23 cellular contexts compared by ENCODE assay signal in genomic region chr15:61106886-61107285, GRCh38.
DNase-seq lines count a peak whose midpoint lies in the region; ATAC-seq, FAIRE-seq and TF ChIP-seq lines count a peak whose summit lies in the region.
"Had no signal": no experiment of that assay in that cellular context is flagged by ENCODE, and none has a peak within 500 bp of the region (broad histone marks: within the 10 kb centered on the region; RNA-seq: fewer than 3 reads in every experiment).

No MANE protein-coding gene starts in this region.

- SMC1A ChIA-PET in GM12878 (lab: Charles Lee; ENCODE audit: uncharacterized antibody, unreplicated experiment) = no interaction called here

- H4K20me1 ChIP-seq in GM12878 (ENCODE audit: control insufficient read depth, insufficient read depth) = no peaks in the 10 kb centered on the region
- H4K20me1 ChIP-seq: BLaER1 had no signal

- H3K27me3 ChIP-seq in GM12878 (replicated peaks in 1 of 2; ENCODE audit: control insufficient read depth in 2 of 2, insufficient read depth in 2 of 2, low read length in 1 of 2) = no peaks in the 10 kb centered on the region; a peak in 1 of 4 replicates
- H3K27me3 ChIP-seq: BLaER1 had no signal

- H3K9ac ChIP-seq in GM12878 (ENCODE audit: control insufficient read depth, insufficient read depth, low read length) = no peak overlapping the region
- H3K9ac ChIP-seq: BLaER1 had no signal

- intact Hi-C loops in GM12878 (cut with micrococcal nuclease; ENCODE audit: unreplicated experiment) = no loop called here

- POLR2A ChIA-PET in HEK293 (lab: Yijun Ruan, JAX) (no interaction called here), GM12878 (lab: Charles Lee) (no interaction called here)

- no peaks in the 10 kb centered on the region for H3K27me3 Mint-ChIP-seq in nephron progenitor cell (ENCODE audit: low read depth, poor library complexity)

- CTCF ChIA-PET in HEK293 (lab: Yijun Ruan, JAX) = no interaction called here
- CTCF ChIA-PET in GM12878 (lab: Yijun Ruan, JAX) = no interaction called here

- H3K27ac Mint-ChIP-seq in nephron progenitor cell = peak overlapping the region; percentile 90
- H3K27ac Mint-ChIP-seq: B cell; CD4-positive, CD25-positive, alpha-beta regulatory T cell; CD8-positive, alpha-beta T cell had no signal

- H3K36me3 ChIP-seq in HEK293 (ENCODE audit: control insufficient read depth in 2 of 2, insufficient read depth in 1 of 2, low read length in 2 of 2) = no peaks in the 10 kb centered on the region
- no peaks in the 10 kb centered on the region for H3K36me3 ChIP-seq in GM12878 (ENCODE audit: control insufficient read depth in 2 of 2, insufficient read depth in 2 of 2, low read length in 1 of 2)
- H3K36me3 ChIP-seq: BLaER1, HAP-1 had no signal

- no peak overlapping the region for H3K4me3 Mint-ChIP-seq in nephron progenitor cell
- H3K4me3 Mint-ChIP-seq: B cell; CD4-positive, CD25-positive, alpha-beta regulatory T cell; CD8-positive, alpha-beta T cell had no signal

- H3K4me1 ChIP-seq in HEK293 (ENCODE audit: control insufficient read depth, insufficient read depth, low read length) (no peaks in the 10 kb centered on the region), GM12878 (ENCODE audit: control insufficient read depth, insufficient read depth, low read length) (peaks cover 13% of the 10 kb centered on the region; the same call in 1 of the 2 replicates)
- H3K4me1 ChIP-seq: BLaER1, Caco-2, HAP-1 had no signal

- TF ChIP-seq POLR2A in GM12878 (IDR thresholded peaks at IDR 0.05; ENCODE audit: low read depth, low read length) = no peak

- TF ChIP-seq CTCF in HEK293 (tag by site-specific recombination; IDR thresholded peaks at IDR 0.05) = no peak
- no peak for TF ChIP-seq CTCF in GM12878 (IDR thresholded peaks at IDR 0.05 in 2 of 3, conservative IDR thresholded peaks at IDR 0.05 in 1 of 3; ENCODE audit: control insufficient read depth in 2 of 3, extremely low read depth in 1 of 3, insufficient read depth in 1 of 3, low read depth in 3 of 3, low read length in 3 of 3)
- no peak for TF ChIP-seq CTCF in nephron progenitor cell (IDR thresholded peaks at IDR 0.05)

- no peak for FAIRE-seq in GM12878 (lab: Jason Lieb, UNC)
- FAIRE-seq: A204.1, GM12891, GM18507, H54 had no signal

- in situ Hi-C loops in GM12878 (cut with MboI) = no loop called here

- H3K9me3 ChIP-seq in HEK293 (ENCODE audit: control insufficient read depth, insufficient read depth, low read depth, low read length) (no peaks in the 10 kb centered on the region), GM12878 (replicated peaks; ENCODE audit: control insufficient read depth, insufficient read depth, low read length) (no peaks in the 10 kb centered on the region)
- H3K9me3 ChIP-seq: BLaER1, Caco-2 had no signal

- no peak overlapping the region for H2AFZ ChIP-seq in GM12878 (ENCODE audit: control insufficient read depth, low read depth, low read length)

- no peak for TF ChIP-seq EP300 in GM12878 (IDR thresholded peaks at IDR 0.05; ENCODE audit: borderline replicate concordance in 1 of 2, control insufficient read depth in 1 of 2, low read depth in 2 of 2, low read length in 2 of 2)

- BruUV-seq in GM12878 (replicated peaks; lab: Mats Ljungman, UMichigan) = no TSS peak

- DNase-seq in GM12878 (ENCODE audit: low read depth, low spot score) (no peak), nephron progenitor cell (no peak), superior temporal gyrus (ENCODE audit: extremely low spot score) (peak; percentile 53), NCI-H2171 treated with DMSO at 0.1 percent for 48 hours (lab: John Stamatoyannopoulos, UW) (no peak), NCI-H1930 (lab: John Stamatoyannopoulos, UW) (no peak), HuH-7 (ENCODE audit: low spot score) (no peak)
- DNase-seq: Caco-2; CD4-positive, CD25-positive, alpha-beta regulatory T cell; CD8-positive, alpha-beta T cell; DMS153; DND-41; GDM1; GOT3 had no signal

- peaks cover 39% of the 10 kb centered on the region for H3K36me3 Mint-ChIP-seq in nephron progenitor cell (ENCODE audit: low read depth)
- H3K36me3 Mint-ChIP-seq: CD4-positive, CD25-positive, alpha-beta regulatory T cell; CD8-positive, alpha-beta T cell had no signal

- H3K27ac ChIP-seq in HEK293 (ENCODE audit: extremely low read depth, low read depth, low read length) (no peak overlapping the region), GM12878 (ENCODE audit: control insufficient read depth, insufficient read depth) (no peak overlapping the region)
- H3K27ac ChIP-seq: 22Rv1, BLaER1, C4-2B had no signal

- no peak for TF ChIP-seq RAD21 in GM12878 (IDR thresholded peaks at IDR 0.05; ENCODE audit: insufficient read depth, low read depth, low read length)

- H3K4me3 ChIP-seq in HEK293 (ENCODE audit: low read depth, low read length) = no peak overlapping the region
- H3K4me3 ChIP-seq in GM12878 = no peak overlapping the region
- H3K4me3 ChIP-seq: BLaER1, HAP-1 had no signal

- no peak for ATAC-seq in GM12878
- ATAC-seq: CD8-positive, alpha-beta T cell had no signal

- RAD21 ChIA-PET in GM12878 (lab: Charles Lee; ENCODE audit: unreplicated experiment) = no interaction called here

- WGBS in GM12878 (ENCODE audit: insufficient coverage, insufficient replicate concordance, low lambda C conversion rate, missing lambda C conversion rate) = 3% methylated on average over 4 of the region's 4 CpGs

- peak overlapping the region; percentile 50 for H3K4me2 ChIP-seq in GM12878 (ENCODE audit: control insufficient read depth, insufficient read depth)
- H3K4me2 ChIP-seq: BLaER1 had no signal

- H3K9me3 Mint-ChIP-seq in nephron progenitor cell = peaks cover 15% of the 10 kb centered on the region
- H3K9me3 Mint-ChIP-seq: CD8-positive, alpha-beta T cell had no signal

- no peaks in the 10 kb centered on the region for H3K79me2 ChIP-seq in GM12878 (ENCODE audit: control insufficient read depth, insufficient read depth, low read length)

- peaks cover 69% of the 10 kb centered on the region for H3K4me1 Mint-ChIP-seq in nephron progenitor cell
- H3K4me1 Mint-ChIP-seq: B cell; CD4-positive, CD25-positive, alpha-beta regulatory T cell had no signal

TF ChIP-seq in HEK293, 187 proteins besides CTCF, POLR2A, EP300 and RAD21 (continues in another document):
- TF ChIP-seq EGR2 (tag by site-specific recombination; IDR thresholded peaks at IDR 0.05; ENCODE audit: low read depth) (peak; percentile 57), ZNF274 (IDR thresholded peaks at IDR 0.05; ENCODE audit: low read length) (no peak), ZNF274 (tag by site-specific recombination; IDR thresholded peaks at IDR 0.05; ENCODE audit: borderline replicate concordance) (no peak), ZNF571 (tag by site-specific recombination; IDR thresholded peaks at IDR 0.05) (no peak), SP3 (tag by site-specific recombination; IDR thresholded peaks at IDR 0.05) (no peak), ZNF654 (tag by site-specific recombination; IDR thresholded peaks at IDR 0.05; ENCODE audit: low read depth) (no peak), SALL2 (tag by site-specific recombination; IDR thresholded peaks at IDR 0.05; ENCODE audit: borderline replicate concordance) (no peak), ZSCAN16 (tag by site-specific recombination; IDR thresholded peaks at IDR 0.05) (no peak), ZFHX2 (tag by site-specific recombination; conservative IDR thresholded peaks at IDR 0.05) (peak; percentile 45; the same call in 1 of the 2 replicates), WT1 (tag by site-specific recombination; IDR thresholded peaks at IDR 0.05) (no peak), ZNF521 (tag by site-specific recombination; IDR thresholded peaks at IDR 0.05) (no peak), ZNF513 (tag by site-specific recombination; IDR thresholded peaks at IDR 0.05) (no peak)

TF ChIP-seq in GM12878, 131 proteins besides CTCF, POLR2A, EP300 and RAD21 (continues in another document):
- no peak for TF ChIP-seq PBX3 (IDR thresholded peaks at IDR 0.05; ENCODE audit: insufficient replicate concordance, low read depth, low read length)
- TF ChIP-seq MYB (IDR thresholded peaks at IDR 0.05; ENCODE audit: borderline replicate concordance, low read depth, low read length) = no peak
- no peak for TF ChIP-seq PAX5 (IDR thresholded peaks at IDR 0.05; ENCODE audit: borderline replicate concordance, low read depth, low read length)
- TF ChIP-seq SKIL (IDR thresholded peaks at IDR 0.05; ENCODE audit: low read depth, poor library complexity, severe bottlenecking) = no peak
- no peak for TF ChIP-seq HDAC2 (IDR thresholded peaks at IDR 0.05)
- TF ChIP-seq MEF2A (IDR thresholded peaks at IDR 0.05; ENCODE audit: insufficient read depth, low read depth, low read length) = no peak
